Comparison of ENCODE assay signal across 24 cellular contexts in the genomic region with DNA sequence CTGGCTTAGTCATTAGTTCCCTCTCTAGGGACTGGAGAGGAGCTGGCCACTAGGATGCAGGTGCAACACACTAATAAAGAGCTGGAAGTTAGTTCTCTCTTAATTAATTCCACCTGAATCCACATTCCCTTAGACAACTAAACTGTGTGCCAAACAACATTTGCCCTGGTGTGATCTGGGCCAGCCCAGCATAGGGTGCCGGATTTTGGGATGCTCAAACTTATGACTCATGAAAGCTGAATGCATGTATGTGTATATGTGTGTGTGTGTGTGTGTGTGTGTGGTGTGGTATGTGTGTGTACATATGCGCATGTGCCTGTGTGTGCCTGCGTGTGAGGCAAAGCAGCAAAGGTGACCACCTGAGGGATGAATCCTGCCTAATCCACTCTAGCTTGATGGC.
"Had no signal": no experiment of that assay in that cellular context is flagged by ENCODE, and none has a peak within 500 bp of the region (broad histone marks: within the 10 kb centered on the region; RNA-seq: fewer than 3 reads in every experiment).

No MANE protein-coding gene starts in this region.

- DNase-seq: activated CD4-positive, alpha-beta memory T cell treated with anti-CD3 and anti-CD28 coated beads for 36 hours; activated CD4-positive, alpha-beta T cell treated with anti-CD3 and anti-CD28 coated beads, Interleukin-2, amount 10 ng/mL, durations not matched to agents 7 days and 5 days; activated CD4-positive, CD25-positive, alpha-beta regulatory T cell; activated CD8-positive, alpha-beta memory T cell treated with anti-CD3 and anti-CD28 coated beads for 24 hours; activated effector memory CD4-positive, alpha-beta T cell treated with anti-CD3 and anti-CD28 coated beads, Interleukin-2, amount 50 U/mL, for 16 hours; activated naive CD4-positive, alpha-beta T cell treated with Interleukin-2 at 50 U/mL for 16 hours; activated T-cell treated with anti-CD3 and anti-CD28 coated beads, Interleukin-2, amount 50 U/mL, for 4 hours; amygdala; Karpas-422; MM.1S; NCI-H1105; NCI-H1436; NCI-H1694 treated with DMSO at 0.1 percent for 48 hours; NCI-H2081; NCI-H510A treated with DMSO at 0.1 percent for 48 hours; Peyer's patch; SHP77; T-helper 17 cell; T-helper 9 cell had no signal

- H3K4me3 ChIP-seq: cardiac muscle cell, Peyer's patch, SJSA1 had no signal

- H3K4me3 Mint-ChIP-seq: activated CD4-positive, alpha-beta memory T cell treated with anti-CD3 and anti-CD28 coated beads for 36 hours; activated CD4-positive, alpha-beta T cell treated with anti-CD3 and anti-CD28 coated beads, Interleukin-2, amount 10 ng/mL, durations not matched to agents 7 days and 5 days; activated T-cell treated with anti-CD3 and anti-CD28 coated beads, Interleukin-2, amount 50 U/mL, for 4 hours; brain; T-helper 17 cell had no signal

- H3K27me3 Mint-ChIP-seq: brain had no signal

- ATAC-seq: activated naive CD4-positive, alpha-beta T cell treated with anti-CD3 and anti-CD28 coated beads, Interleukin-2, amount 50 U/mL, for 72 hours; activated T-cell treated with anti-CD3 and anti-CD28 coated beads, Interleukin-2, amount 50 U/mL, for 4 hours; SK-N-SH treated with all-trans-retinoic acid at 6 μM for 48 hours; T-helper 17 cell had no signal

- H3K27ac Mint-ChIP-seq: activated CD4-positive, alpha-beta memory T cell treated with anti-CD3 and anti-CD28 coated beads for 36 hours; activated CD4-positive, alpha-beta T cell treated with anti-CD3 and anti-CD28 coated beads, Interleukin-2, amount 10 ng/mL, durations not matched to agents 7 days and 5 days; activated naive CD4-positive, alpha-beta T cell treated with anti-CD3 and anti-CD28 coated beads, Interleukin-2, amount 50 U/mL, for 72 hours; brain; T-helper 17 cell had no signal

- H3K9me3 Mint-ChIP-seq: activated CD4-positive, alpha-beta memory T cell treated with anti-CD3 and anti-CD28 coated beads for 36 hours; activated CD4-positive, alpha-beta T cell treated with anti-CD3 and anti-CD28 coated beads, Interleukin-2, amount 10 ng/mL, durations not matched to agents 7 days and 5 days; activated T-cell treated with anti-CD3 and anti-CD28 coated beads, Interleukin-2, amount 50 U/mL, for 4 hours had no signal

- H3K4me1 Mint-ChIP-seq: activated CD4-positive, alpha-beta T cell treated with anti-CD3 and anti-CD28 coated beads, Interleukin-2, amount 10 ng/mL, durations not matched to agents 7 days and 5 days; brain; T-helper 17 cell had no signal

- H3K36me3 Mint-ChIP-seq: activated CD4-positive, alpha-beta memory T cell treated with anti-CD3 and anti-CD28 coated beads for 36 hours; activated naive CD4-positive, alpha-beta T cell treated with anti-CD3 and anti-CD28 coated beads, Interleukin-2, amount 50 U/mL, for 72 hours had no signal
